ENCODE assay signal across 14 cellular contexts in the genomic region with DNA sequence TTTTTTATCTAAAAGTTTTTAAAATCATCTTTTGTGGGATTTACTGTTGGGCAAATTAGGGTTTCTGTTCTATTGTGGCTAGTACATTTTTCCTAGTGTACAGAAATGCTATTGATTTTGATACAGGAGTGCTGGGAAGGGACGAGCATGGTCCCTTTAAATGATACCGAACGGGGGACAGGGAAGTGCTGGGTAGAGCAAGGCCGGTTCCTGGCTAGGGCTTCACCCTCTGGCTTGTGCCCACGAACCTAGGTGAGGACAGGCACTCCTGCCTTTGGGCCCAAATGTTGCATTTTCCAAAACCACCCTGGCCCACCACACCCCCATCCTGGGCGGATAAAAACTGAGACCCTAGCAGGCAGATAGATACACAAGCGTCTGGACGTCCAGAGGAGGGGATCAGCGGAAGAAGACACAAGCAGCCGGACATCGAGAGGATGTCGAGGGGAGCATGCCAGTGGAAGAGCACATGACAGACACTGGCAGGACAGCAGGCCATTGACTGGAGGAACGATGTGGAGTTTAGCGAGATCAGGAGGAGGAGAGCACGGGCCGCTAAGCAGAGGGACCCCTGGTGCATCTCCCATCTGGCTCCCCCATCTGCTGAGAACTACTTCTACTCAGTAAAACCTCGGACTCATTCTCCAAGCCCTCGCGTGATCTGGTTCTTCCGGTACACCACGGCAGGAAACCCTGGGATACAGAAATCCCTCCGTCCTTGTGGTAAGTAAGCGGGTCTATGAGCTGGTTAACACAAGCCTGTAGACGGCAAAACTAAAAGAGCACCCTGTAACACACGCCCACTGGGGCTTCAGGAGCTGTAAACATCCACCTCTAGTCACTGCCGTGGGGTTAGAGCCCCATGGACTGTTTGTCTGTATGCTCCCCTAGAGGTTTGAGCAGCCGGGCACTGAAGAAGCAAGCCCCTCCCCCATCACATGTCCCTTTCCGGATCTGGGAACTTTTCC. TPM values are rescaled to one million over a fixed set of nuclear protein-coding genes. Genes with fewer than 3 reads are reported as not detected.
A peak's percentile ranks its signal among the peaks of the same experiment; 100 is the strongest.
DNase-seq lines count a peak whose midpoint lies in the region; ATAC-seq and TF ChIP-seq lines count a peak whose summit lies in the region.
"Had no signal": no experiment of that assay in that cellular context is flagged by ENCODE, and none has a peak within 500 bp of the region (broad histone marks: within the 10 kb centered on the region; RNA-seq: fewer than 3 reads in every experiment).

No MANE protein-coding gene starts in this region.

- no peak for TF ChIP-seq EP300 in upper lobe of left lung (IDR thresholded peaks at IDR 0.05)

- H3K4me3 ChIP-seq in esophagus (ENCODE audit: low read depth in 1 of 2, low read length in 2 of 2), result peak overlapping the region; percentile 9 to 22
- H3K4me3 ChIP-seq in upper lobe of left lung, result no peak overlapping the region

- POLR2A ChIA-PET in T-cell (lab: Charles Lee), result no interaction called here

- H3K27ac ChIP-seq in esophagus (ENCODE audit: low read depth in 2 of 2, low read length in 1 of 2) (peak overlapping the region in 1 of 2 donors; percentile 31), upper lobe of left lung (no peak overlapping the region)
- H3K27ac ChIP-seq: epithelial cell of prostate, KMS-11 had no signal

- CTCF ChIA-PET in T-cell (lab: Charles Lee), result no interaction called here

- no peak for TF ChIP-seq CTCF in upper lobe of left lung (IDR thresholded peaks at IDR 0.05)

- H3K9me3 ChIP-seq in esophagus (ENCODE audit: control insufficient read depth in 2 of 2, insufficient read depth in 1 of 2, low read depth in 1 of 2, low read length in 1 of 2) (peaks cover 0 to 4% of the 10 kb centered on the region in 2 donors), upper lobe of left lung (no peaks in the 10 kb centered on the region)

- no peaks in the 10 kb centered on the region for H3K9me3 Mint-ChIP-seq in stimulated activated naive B cell treated with anti-CD40 and anti-IgM and Interleukin-4, amounts not matched to agents 10 μg/mL and 1 μg/mL and 100 μg/mL, for 72 hours
- no peaks in the 10 kb centered on the region for H3K9me3 Mint-ChIP-seq in T-cell
- H3K9me3 Mint-ChIP-seq: stimulated activated naive CD8-positive, alpha-beta T cell treated with anti-CD3 and anti-CD28 coated beads, Interleukin-15, Interleukin-2, amounts not matched to agents 100 ng/mL and 50 ng/mL, for 24 hours had no signal

- ATAC-seq in upper lobe of left lung (ENCODE audit: low FRiP score in 2 of 2) (peak; percentile 65 to 78), T-cell (replicated peaks in 1 of 4) (no peak), GM18909 (IDR thresholded peaks at IDR 0.05; ENCODE audit: poor library complexity, unreplicated experiment) (no peak)
- no peak for ATAC-seq in stimulated activated naive B cell treated with anti-CD40 and anti-IgM and Interleukin-4, amounts not matched to agents 10 μg/mL and 1 μg/mL and 100 μg/mL, for 72 hours (replicated peaks)

- no peaks in the 10 kb centered on the region for H3K27me3 Mint-ChIP-seq in stimulated activated naive B cell treated with anti-CD40 and anti-IgM and Interleukin-4, amounts not matched to agents 10 μg/mL and 1 μg/mL and 100 μg/mL, for 72 hours
- H3K27me3 Mint-ChIP-seq in T-cell, result no peaks in the 10 kb centered on the region
- H3K27me3 Mint-ChIP-seq: stimulated activated naive CD8-positive, alpha-beta T cell treated with anti-CD3 and anti-CD28 coated beads, Interleukin-15, Interleukin-2, amounts not matched to agents 100 ng/mL and 50 ng/mL, for 24 hours had no signal

- no peaks in the 10 kb centered on the region for H3K36me3 Mint-ChIP-seq in stimulated activated naive B cell treated with anti-CD40 and anti-IgM and Interleukin-4, amounts not matched to agents 10 μg/mL and 1 μg/mL and 100 μg/mL, for 72 hours
- no peaks in the 10 kb centered on the region for H3K36me3 Mint-ChIP-seq in T-cell

- peak; percentile 7 for DNase-seq in NCI-H2227 treated with DMSO at 0.1 percent for 48 hours (lab: John Stamatoyannopoulos, UW)
- DNase-seq in kidney tubule cell (ENCODE audit: low spot score), result peak; percentile 46
- no peak for DNase-seq in upper lobe of left lung
- DNase-seq in stimulated activated naive B cell treated with anti-CD40 and anti-IgM and Interleukin-4, amounts not matched to agents 10 μg/mL and 1 μg/mL and 100 μg/mL, for 72 hours, result no peak
- DNase-seq in T-cell, result no peak
- DNase-seq in activated T-cell treated with anti-CD3 and anti-CD28 coated beads, Interleukin-2, amount 50 U/mL, for 1 hour, result no peak
- DNase-seq: NCI-H345; stimulated activated CD4-positive, alpha-beta T cell treated with anti-CD3 and anti-CD28 coated beads, Interleukin-2, amount 100 ng/mL, for 48 hours; T1000 had no signal

- H3K4me1 Mint-ChIP-seq in stimulated activated naive B cell treated with anti-CD40 and anti-IgM and Interleukin-4, amounts not matched to agents 10 μg/mL and 1 μg/mL and 100 μg/mL, for 72 hours, result peaks cover 0 to 2% of the 10 kb centered on the region in 2 donors
- H3K4me1 Mint-ChIP-seq in T-cell, result no peaks in the 10 kb centered on the region

- no peaks in the 10 kb centered on the region for H3K27me3 ChIP-seq in esophagus (ENCODE audit: control insufficient read depth in 1 of 2, insufficient read depth in 2 of 2, low read length in 2 of 2)
- no peaks in the 10 kb centered on the region for H3K27me3 ChIP-seq in upper lobe of left lung

- H3K36me3 ChIP-seq in esophagus (ENCODE audit: control insufficient read depth in 2 of 2, insufficient read depth in 2 of 2, low read length in 1 of 2) (no peaks in the 10 kb centered on the region), upper lobe of left lung (peaks cover 0 to 3% (median 0%) of the 10 kb centered on the region in 4 donors)

- H3K4me3 Mint-ChIP-seq in stimulated activated naive B cell treated with anti-CD40 and anti-IgM and Interleukin-4, amounts not matched to agents 10 μg/mL and 1 μg/mL and 100 μg/mL, for 72 hours, result no peak overlapping the region
- no peak overlapping the region for H3K4me3 Mint-ChIP-seq in T-cell
- H3K4me3 Mint-ChIP-seq: stimulated activated naive CD8-positive, alpha-beta T cell treated with anti-CD3 and anti-CD28 coated beads, Interleukin-15, Interleukin-2, amounts not matched to agents 100 ng/mL and 50 ng/mL, for 24 hours had no signal

- no peak for TF ChIP-seq POLR2A in upper lobe of left lung (IDR thresholded peaks at IDR 0.05)

- 69 to 85% methylated on average over 28 of the region's 28 CpGs for WGBS in esophagus, 2 donors
- WGBS in upper lobe of left lung, 2 donors, result 81 to 91% methylated on average over 25 to 28 of the region's 28 CpGs

- no peak overlapping the region for H3K27ac Mint-ChIP-seq in stimulated activated naive B cell treated with anti-CD40 and anti-IgM and Interleukin-4, amounts not matched to agents 10 μg/mL and 1 μg/mL and 100 μg/mL, for 72 hours
- H3K27ac Mint-ChIP-seq in T-cell, result no peak overlapping the region
- H3K27ac Mint-ChIP-seq: stimulated activated naive CD8-positive, alpha-beta T cell treated with anti-CD3 and anti-CD28 coated beads, Interleukin-15, Interleukin-2, amounts not matched to agents 100 ng/mL and 50 ng/mL, for 24 hours had no signal

- H3K4me1 ChIP-seq in esophagus (ENCODE audit: control insufficient read depth in 2 of 2, insufficient read depth in 2 of 2, low read length in 1 of 2) (no peaks in the 10 kb centered on the region), upper lobe of left lung (peaks cover 0 to 2% (median 0%) of the 10 kb centered on the region in 4 donors)

RNA-seq across cellular contexts. Expression of gene CALCRL, which starts 13.5 kb away (rescaled TPM):
- polyA plus RNA-seq in esophagus, result 1 to 10 TPM; 4.5 TPM
- total RNA-seq in upper lobe of left lung (100 to 1,000 TPM in 2 of 6 donors, 10 to 100 TPM in 4; 30.4 to 118 (median 77.4) TPM), T-cell (1 to 10 TPM in 2 of 5 donors, under 1 TPM in 3; 0.03 to 2.4 (median 0.82) TPM)

Comparison
In these comparisons a context has a peak if more than half of its experiments do, and no peak if none do; other contexts are left out.
1. DNase-seq: peak in NCI-H2227 treated with DMSO at 0.1 percent for 48 hours (single experiment) and kidney tubule cell (single experiment); none in upper lobe of left lung (0 of 2), stimulated activated naive B cell treated with anti-CD40 and anti-IgM and Interleukin-4, amounts not matched to agents 10 μg/mL and 1 μg/mL and 100 μg/mL, for 72 hours (single experiment), T-cell (0 of 34) and activated T-cell treated with anti-CD3 and anti-CD28 coated beads, Interleukin-2, amount 50 U/mL, for 1 hour (single experiment).
2. H3K4me3 ChIP-seq: peak in esophagus (2 of 2); none in upper lobe of left lung (0 of 4).
3. ATAC-seq: peak in upper lobe of left lung (2 of 2); none in stimulated activated naive B cell treated with anti-CD40 and anti-IgM and Interleukin-4, amounts not matched to agents 10 μg/mL and 1 μg/mL and 100 μg/mL, for 72 hours (0 of 2), T-cell (0 of 4) and GM18909 (single experiment).
4. RNA of gene CALCRL, which starts 13.5 kb away (total RNA-seq): 30.4 to 118 TPM in upper lobe of left lung; 0.03 to 2.4 TPM in T-cell; every median in the first group is over 4 times any median in the second.